15 cellular contexts compared by ENCODE assay signal in genomic region chr3:39961404-39961693, GRCh38.
DNase-seq lines count a peak whose midpoint lies in the region; TF ChIP-seq lines count a peak whose summit lies in the region.
"Had no signal": no experiment of that assay in that cellular context is flagged by ENCODE, and none has a peak within 500 bp of the region (broad histone marks: within the 10 kb centered on the region; RNA-seq: fewer than 3 reads in every experiment).

No MANE protein-coding gene starts in this region.

- DNase-seq in fibroblast of peridontal ligament (ENCODE audit: extremely low read depth): peak; percentile 8
- DNase-seq in osteoblast (ENCODE audit: insufficient read length, low spot score, missing footprints): peak; percentile 39
- DNase-seq in tibial nerve (ENCODE audit: low spot score in 2 of 2): no peak
- no peak for DNase-seq in dedifferentiated amniotic fluid mesenchymal stem cell (ENCODE audit: extremely low spot score)
- DNase-seq in GM19238 (ENCODE audit: insufficient read length, low spot score): no peak
- no peak for DNase-seq in SHP77 (lab: John Stamatoyannopoulos, UW)
- DNase-seq: activated CD4-positive, alpha-beta T cell treated with anti-CD3 and anti-CD28 coated beads for 36 hours; activated effector memory CD4-positive, alpha-beta T cell treated with Interleukin-2 at 50 U/mL for 16 hours; NCI-H1930; NCI-H345; occipital lobe; stimulated activated CD4-positive, alpha-beta T cell treated with anti-CD3 and anti-CD28 coated beads, Interleukin-4, amount 100 ng/mL, for 4 hours; trophoblast cell had no signal

- H3K27me3 ChIP-seq in osteoblast (ENCODE audit: insufficient read depth, low read length) (no peaks in the 10 kb centered on the region), tibial nerve (no peaks in the 10 kb centered on the region)

- 68 to 72% methylated on average over 5 of the region's 5 CpGs for WGBS in tibial nerve, 2 donors

- TF ChIP-seq POLR2A in tibial nerve (IDR thresholded peaks at IDR 0.05): no peak

- H3K4me3 ChIP-seq in osteoblast (ENCODE audit: insufficient read depth, low read length) (no peak overlapping the region), tibial nerve (no peak overlapping the region)

- no peaks in the 10 kb centered on the region for H3K79me2 ChIP-seq in osteoblast (ENCODE audit: insufficient read depth, low read length)

- H3K9me3 ChIP-seq in osteoblast (ENCODE audit: low read depth, low read length) (no peaks in the 10 kb centered on the region), tibial nerve (no peaks in the 10 kb centered on the region)

- no peaks in the 10 kb centered on the region for H3K36me3 ChIP-seq in osteoblast (ENCODE audit: insufficient read depth, low read length)
- no peaks in the 10 kb centered on the region for H3K36me3 ChIP-seq in tibial nerve

- H4K20me1 ChIP-seq in osteoblast (ENCODE audit: insufficient read depth, low read length): no peaks in the 10 kb centered on the region

- no peak for TF ChIP-seq CTCF in osteoblast (IDR thresholded peaks at IDR 0.05; ENCODE audit: extremely low read depth, low read depth, low read length)
- no peak for TF ChIP-seq CTCF in tibial nerve (IDR thresholded peaks at IDR 0.05)

- TF ChIP-seq EP300 in tibial nerve (IDR thresholded peaks at IDR 0.05): no peak

- H3K4me1 ChIP-seq in osteoblast (ENCODE audit: insufficient read depth, low read length) (peaks cover 4% of the 10 kb centered on the region), tibial nerve (peaks cover 0 to 39% (median 14%) of the 10 kb centered on the region in 4 donors)

- H3K27ac ChIP-seq in angular gyrus (ENCODE audit: low read depth, low read length) (peak overlapping the region; percentile 16), osteoblast (ENCODE audit: low read depth, low read length) (no peak overlapping the region), tibial nerve (peak overlapping the region in 3 of 4 donors; percentile 1 to 78 (median 73))
- H3K27ac ChIP-seq: HL-60 had no signal

- no peak overlapping the region for H3K4me2 ChIP-seq in osteoblast (ENCODE audit: insufficient read depth, low read length)

- no peak overlapping the region for H2AFZ ChIP-seq in osteoblast (ENCODE audit: low read length)

Comparison
In these comparisons a context has a peak if more than half of its experiments do, and no peak if none do; other contexts are left out.
1. DNase-seq: peak in fibroblast of peridontal ligament (single experiment) and osteoblast (single experiment); none in tibial nerve (0 of 2), dedifferentiated amniotic fluid mesenchymal stem cell (single experiment), GM19238 (single experiment) and SHP77 (0 of 2).